ENCODE assay signal across 17 cellular contexts in genomic region chr5:133110709-133111108, GRCh38. TPM values are rescaled to one million over a fixed set of nuclear protein-coding genes. Genes with fewer than 3 reads are reported as not detected.
DNase-seq lines count a peak whose midpoint lies in the region; ATAC-seq and TF ChIP-seq lines count a peak whose summit lies in the region.
"Had no signal": no experiment of that assay in that cellular context is flagged by ENCODE, and none has a peak within 500 bp of the region (broad histone marks: within the 10 kb centered on the region; RNA-seq: fewer than 3 reads in every experiment).

No MANE protein-coding gene starts in this region.

- BruUV-seq in Panc1 (replicated peaks; lab: Mats Ljungman, UMichigan) = no TSS peak

- H3K27ac ChIP-seq in Panc1 (ENCODE audit: low read length) (no peak overlapping the region), thoracic aorta (peak overlapping the region; percentile 29 to 33)
- H3K27ac ChIP-seq: dorsolateral prefrontal cortex, heart right ventricle, neutrophil, prostate gland, upper lobe of left lung had no signal

- TF ChIP-seq CTCF in Panc1 (IDR thresholded peaks at IDR 0.05) (no peak), thoracic aorta (IDR thresholded peaks at IDR 0.05) (no peak)

- H3K9me3 Mint-ChIP-seq in memory B cell = no peaks in the 10 kb centered on the region
- H3K9me3 Mint-ChIP-seq: activated T-cell treated with anti-CD3 and anti-CD28 coated beads, Interleukin-2, amount 50 U/mL, for 72 hours had no signal

- H3K27me3 ChIP-seq in Panc1 (ENCODE audit: control insufficient read depth, insufficient read depth, low read length) = no peaks in the 10 kb centered on the region
- H3K27me3 ChIP-seq in thoracic aorta (replicated peaks; ENCODE audit: insufficient read depth) = no peaks in the 10 kb centered on the region
- H3K27me3 ChIP-seq: dorsolateral prefrontal cortex, esophagus squamous epithelium, upper lobe of left lung had no signal

- no peaks in the 10 kb centered on the region for H3K27me3 Mint-ChIP-seq in memory B cell

- H3K4me1 ChIP-seq in Panc1 (ENCODE audit: control insufficient read depth, insufficient read depth, low read length) (peaks cover 9% of the 10 kb centered on the region), thoracic aorta (ENCODE audit: control insufficient read depth in 1 of 2, low read depth in 2 of 2) (peaks cover 13 to 19% of the 10 kb centered on the region in 2 donors)
- H3K4me1 ChIP-seq: prostate gland had no signal

- peaks cover 37% of the 10 kb centered on the region for H3K4me1 Mint-ChIP-seq in memory B cell

- peaks cover under 1% of the 10 kb centered on the region; the same call in 1 of the 2 replicates for H3K36me3 ChIP-seq in Panc1 (ENCODE audit: control insufficient read depth, insufficient read depth, low read length)
- H3K36me3 ChIP-seq in thoracic aorta = no peaks in the 10 kb centered on the region
- H3K36me3 ChIP-seq: prostate gland had no signal

- peak overlapping the region; percentile 42 for H3K27ac Mint-ChIP-seq in memory B cell
- H3K27ac Mint-ChIP-seq: activated T-cell treated with anti-CD3 and anti-CD28 coated beads, Interleukin-2, amount 50 U/mL, for 72 hours; H9 had no signal

- DNase-seq in NCI-H82 (lab: John Stamatoyannopoulos, UW) (peak; percentile 35), NCI-H82 treated with DMSO at 0.1 percent for 48 hours (lab: John Stamatoyannopoulos, UW; ENCODE audit: unreplicated experiment) (no peak), Panc1 (ENCODE audit: low read depth, low spot score) (no peak), memory B cell (ENCODE audit: low spot score in 2 of 2) (no peak), thoracic aorta (ENCODE audit: low spot score) (no peak), T-helper 2 cell (no peak), pons (ENCODE audit: low spot score) (no peak)
- DNase-seq: esophagus squamous epithelium had no signal

- POLR2A ChIA-PET in Panc1 (lab: Charles Lee) = no interaction called here

- intact Hi-C loops in Panc1 (cut with micrococcal nuclease; ENCODE audit: unreplicated experiment) = loop anchor here (1.0 to 5.0 kb wide), 4 partner anchors 138 to 502 kb away; partner anchors contain the start of gene FSTL4

- CTCF ChIA-PET in Panc1 (lab: Charles Lee) = interaction anchor here (0.9 kb wide), 1 partner anchor 137 kb away, joined by 5 read pairs; no protein-coding TSS in a partner anchor

- H3K36me3 Mint-ChIP-seq in memory B cell = no peaks in the 10 kb centered on the region
- H3K36me3 Mint-ChIP-seq: brain had no signal

- no peak overlapping the region for H3K4me3 ChIP-seq in Panc1 (ENCODE audit: low read depth in 2 of 2, low read length in 2 of 2)
- no peak overlapping the region for H3K4me3 ChIP-seq in thoracic aorta
- H3K4me3 ChIP-seq: esophagus squamous epithelium, heart right ventricle, prostate gland, upper lobe of left lung had no signal

- H3K9me3 ChIP-seq in Panc1 (ENCODE audit: control insufficient read depth, insufficient read depth, low read depth, low read length) (no peaks in the 10 kb centered on the region), thoracic aorta (no peaks in the 10 kb centered on the region)
- H3K9me3 ChIP-seq: esophagus squamous epithelium, heart right ventricle, neutrophil, prostate gland, upper lobe of left lung had no signal

- no peak overlapping the region for H3K4me3 Mint-ChIP-seq in memory B cell
- H3K4me3 Mint-ChIP-seq: brain, H9 had no signal

- in situ Hi-C loops in Panc1 (cut with HindIII; ENCODE audit: low pct_unique_long_range_greater_than_20kb, low sequenced_read_pairs) = no loop called here

- ATAC-seq in Panc1 = 0 out of 2 replicates have a peak, but pooled peaks have one; percentile 36
- no peak for ATAC-seq in memory B cell (ENCODE audit: low read depth)
- no peak for ATAC-seq in thoracic aorta (ENCODE audit: insufficient number of reproducible peaks, low FRiP score, low read depth)
- ATAC-seq in GM18861 (IDR thresholded peaks at IDR 0.05; ENCODE audit: unreplicated experiment) = no peak

RNA-seq across cellular contexts. Expression of gene HSPA4, which starts 58.9 kb away (rescaled TPM):
- total RNA-seq in Panc1 (2021; ENCODE audit: unreplicated experiment) (247 TPM), thoracic aorta (10 to 100 TPM; 55.3 to 59.0 TPM)
- polyA plus RNA-seq in Panc1 (2012; ENCODE audit: insufficient read length) = 134 TPM
